ENCODE assay signal across 9 cellular contexts in genomic region chr6:137240168-137240567, GRCh38. TPM values are rescaled to one million over a fixed set of nuclear protein-coding genes. Genes with fewer than 3 reads are reported as not detected.
DNase-seq lines count a peak whose midpoint lies in the region; ATAC-seq and TF ChIP-seq lines count a peak whose summit lies in the region.
"Had no signal": no experiment of that assay in that cellular context is flagged by ENCODE, and none has a peak within 500 bp of the region (broad histone marks: within the 10 kb centered on the region; RNA-seq: fewer than 3 reads in every experiment).

No MANE protein-coding gene starts in this region.

- no peak for TF ChIP-seq CTCF in PC-9 (conservative IDR thresholded peaks at IDR 0.05)
- TF ChIP-seq CTCF in epithelial cell of proximal tubule (conservative IDR thresholded peaks at IDR 0.05; ENCODE audit: low read depth, low read length), result no peak
- no peak for TF ChIP-seq CTCF in neutrophil (IDR thresholded peaks at IDR 0.05)

- peaks cover 15 to 62% (median 28%) of the 10 kb centered on the region in 11 experiments; a peak in 21 of 22 replicates for H3K9me3 ChIP-seq in BLaER1 treated with 17β-estradiol and CSF1 and Interleukin-3, amounts not matched to agents 10 nM and 100 nM (replicated peaks in 1 of 11)
- H3K9me3 ChIP-seq in PC-9 (ENCODE audit: insufficient read depth, low read depth), result peaks cover 14% of the 10 kb centered on the region; the same call in 1 of the 2 replicates
- no peaks in the 10 kb centered on the region for H3K9me3 ChIP-seq in neutrophil

- intact Hi-C loops in PC-9 (cut with micrococcal nuclease; ENCODE audit: unreplicated experiment), result no loop called here
- intact Hi-C loops in activated CD4-positive, alpha-beta T cell treated with anti-CD3 and anti-CD28 coated beads, Interleukin-2, amount 10 ng/mL, durations not matched to agents 24 days and 14 days (cut with micrococcal nuclease), result no loop called here

- H3K4me3 ChIP-seq in BLaER1 treated with 17β-estradiol and CSF1 and Interleukin-3, amounts not matched to agents 10 nM and 100 nM, result no peak overlapping the region; a peak in 1 of 20 replicates
- H3K4me3 ChIP-seq in PC-9, result no peak overlapping the region
- no peak overlapping the region for H3K4me3 ChIP-seq in epithelial cell of proximal tubule (ENCODE audit: low read depth, low read length)
- peak overlapping the region in 1 of 2 experiments; percentile 23 for H3K4me3 ChIP-seq in neutrophil (ENCODE audit: low read depth in 1 of 2, low read length in 1 of 2)
- H3K4me3 ChIP-seq: stomach had no signal

- H4K20me1 ChIP-seq in BLaER1 treated with 17β-estradiol and CSF1 and Interleukin-3, amounts not matched to agents 10 nM and 100 nM, result no peaks in the 10 kb centered on the region
- H4K20me1 ChIP-seq in PC-9 (ENCODE audit: insufficient read depth), result no peaks in the 10 kb centered on the region

- H3K27me3 ChIP-seq in BLaER1 treated with 17β-estradiol and CSF1 and Interleukin-3, amounts not matched to agents 10 nM and 100 nM, result no peaks in the 10 kb centered on the region
- H3K27me3 ChIP-seq in PC-9 (ENCODE audit: insufficient read depth, low read depth) (no peaks in the 10 kb centered on the region), neutrophil (no peaks in the 10 kb centered on the region)
- H3K27me3 ChIP-seq: stomach had no signal

- DNase-seq in PC-9 (peak in 1 of 2 experiments; percentile 85), epithelial cell of proximal tubule (ENCODE audit: low read depth) (peak; percentile 59), DMS79 (lab: John Stamatoyannopoulos, UW) (no peak)
- no peak for DNase-seq in activated CD4-positive, alpha-beta T cell treated with anti-CD3 and anti-CD28 coated beads, Interleukin-2, amount 10 ng/mL, durations not matched to agents 24 days and 14 days
- no peak for DNase-seq in activated naive CD4-positive, alpha-beta T cell treated with anti-CD3 and anti-CD28 coated beads, Interleukin-2, amount 50 U/mL, for 16 hours
- DNase-seq: stomach had no signal

- peak overlapping the region; percentile 17 to 94 (median 51); a peak in 20 of 22 replicates for H3K4me2 ChIP-seq in BLaER1 treated with 17β-estradiol and CSF1 and Interleukin-3, amounts not matched to agents 10 nM and 100 nM
- H3K4me2 ChIP-seq in PC-9, result 0 out of 2 replicates have a peak overlapping the region, but pooled peaks have one; percentile 4

- no peaks in the 10 kb centered on the region for H3K9me2 ChIP-seq in PC-9 (ENCODE audit: insufficient read depth)

- H3K9ac ChIP-seq in BLaER1 treated with 17β-estradiol and CSF1 and Interleukin-3, amounts not matched to agents 10 nM and 100 nM, result peak overlapping the region in 6 of 11 experiments; percentile 30 to 67 (median 62); a peak in 9 of 22 replicates

- peak overlapping the region; percentile 27 to 88 (median 65); a peak in 20 of 22 replicates for H3K27ac ChIP-seq in BLaER1 treated with 17β-estradiol and CSF1 and Interleukin-3, amounts not matched to agents 10 nM and 100 nM
- H3K27ac ChIP-seq in PC-9 (peak overlapping the region; percentile 25), neutrophil (peak overlapping the region; percentile 88)

- H3K36me3 ChIP-seq in BLaER1 treated with 17β-estradiol and CSF1 and Interleukin-3, amounts not matched to agents 10 nM and 100 nM, result peaks cover 0 to 6% (median 0%) of the 10 kb centered on the region in 11 experiments; a peak in 1 of 22 replicates
- H3K36me3 ChIP-seq in PC-9 (ENCODE audit: low read depth) (no peaks in the 10 kb centered on the region), neutrophil (no peaks in the 10 kb centered on the region)
- H3K36me3 ChIP-seq: stomach had no signal

- H3K27ac Mint-ChIP-seq in activated CD4-positive, alpha-beta T cell treated with anti-CD3 and anti-CD28 coated beads, Interleukin-2, amount 10 ng/mL, durations not matched to agents 24 days and 14 days, result no peak overlapping the region

- CTCF ChIA-PET in PC-9 (lab: Charles Lee), result interaction anchor here (0.6 kb wide), 1 partner anchor 74 kb away, joined by 5 read pairs; no protein-coding TSS in a partner anchor

- no peak for ATAC-seq in HG03045 (IDR thresholded peaks at IDR 0.05; ENCODE audit: unreplicated experiment)

- H3K4me3 Mint-ChIP-seq in activated CD4-positive, alpha-beta T cell treated with anti-CD3 and anti-CD28 coated beads, Interleukin-2, amount 10 ng/mL, durations not matched to agents 24 days and 14 days, result no peak overlapping the region

- POLR2A ChIA-PET in PC-9 (lab: Charles Lee; ENCODE audit: unreplicated experiment), result no interaction called here

- peaks cover 8% of the 10 kb centered on the region for H3K4me1 Mint-ChIP-seq in activated CD4-positive, alpha-beta T cell treated with anti-CD3 and anti-CD28 coated beads, Interleukin-2, amount 10 ng/mL, durations not matched to agents 24 days and 14 days

- peaks cover 14% of the 10 kb centered on the region for H3K9me3 Mint-ChIP-seq in activated CD4-positive, alpha-beta T cell treated with anti-CD3 and anti-CD28 coated beads, Interleukin-2, amount 10 ng/mL, durations not matched to agents 24 days and 14 days

- H3F3A ChIP-seq in PC-9 (ENCODE audit: insufficient read depth, low read depth), result peaks cover 45% of the 10 kb centered on the region

- H3K79me2 ChIP-seq in PC-9 (ENCODE audit: low read depth), result no peaks in the 10 kb centered on the region

- peaks cover 15 to 100% (median 27%) of the 10 kb centered on the region in 10 experiments for H3K4me1 ChIP-seq in BLaER1 treated with 17β-estradiol and CSF1 and Interleukin-3, amounts not matched to agents 10 nM and 100 nM
- H3K4me1 ChIP-seq in PC-9 (replicated peaks; ENCODE audit: insufficient read depth) (peaks cover 70% of the 10 kb centered on the region), neutrophil (ENCODE audit: control insufficient read depth in 1 of 2, insufficient read depth in 1 of 2, low read depth in 1 of 2, low read length in 1 of 2) (peaks cover 62 to 67% of the 10 kb centered on the region in 2 experiments)

- peaks cover 4% of the 10 kb centered on the region for H3K36me3 Mint-ChIP-seq in activated CD4-positive, alpha-beta T cell treated with anti-CD3 and anti-CD28 coated beads, Interleukin-2, amount 10 ng/mL, durations not matched to agents 24 days and 14 days (ENCODE audit: low read depth)

- no TSS peak for BruUV-seq in PC-9 (replicated peaks; lab: Mats Ljungman, UMichigan)

- H3K27me3 Mint-ChIP-seq in activated CD4-positive, alpha-beta T cell treated with anti-CD3 and anti-CD28 coated beads, Interleukin-2, amount 10 ng/mL, durations not matched to agents 24 days and 14 days, result peaks cover 4% of the 10 kb centered on the region

- H2AFZ ChIP-seq in PC-9, result no peak overlapping the region

RNA-seq across cellular contexts. Expression of gene IFNGR1, which starts 21.0 kb away (rescaled TPM):
- 17.9 and 19.5 TPM in 2 replicates for total RNA-seq in PC-9 (2021)
- 27.2 and 31.5 TPM in 2 replicates for total RNA-seq in epithelial cell of proximal tubule
- 13.9 and 14.4 TPM in 2 replicates for total RNA-seq in activated CD4-positive, alpha-beta T cell treated with anti-CD3 and anti-CD28 coated beads, Interleukin-2, amount 10 ng/mL, durations not matched to agents 24 days and 14 days

Comparison
In these comparisons a context has a peak if more than half of its experiments do, and no peak if none do; other contexts are left out.
1. H3K27ac ChIP-seq: peak in every context shown above with its lines; median percentile 88 in neutrophil; 65 in BLaER1 treated with 17β-estradiol and CSF1 and Interleukin-3, amounts not matched to agents 10 nM and 100 nM; 25 in PC-9.